ENCODE assay signal across 24 cellular contexts in the genomic region with DNA sequence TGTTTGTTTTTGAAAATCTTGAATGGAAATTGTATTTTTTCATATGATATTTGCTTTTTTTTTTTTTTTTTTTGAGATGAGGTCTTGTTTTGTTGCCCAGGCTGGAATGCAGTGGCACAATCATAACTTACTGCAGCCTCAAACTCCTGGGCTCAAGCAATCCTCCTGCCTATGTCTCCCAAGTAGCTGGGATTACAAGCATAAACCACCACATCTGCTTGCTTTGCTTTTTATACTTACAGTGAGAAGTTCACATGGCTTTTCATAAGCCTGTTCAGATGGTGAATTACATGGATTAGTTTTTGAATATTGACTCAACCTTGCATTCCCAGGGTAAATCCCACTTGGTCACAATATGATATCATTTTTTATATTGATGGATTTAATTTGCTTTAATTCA. TPM values are rescaled to one million over a fixed set of nuclear protein-coding genes. Genes with fewer than 3 reads are reported as not detected.
DNase-seq lines count a peak whose midpoint lies in the region; ATAC-seq and TF ChIP-seq lines count a peak whose summit lies in the region.
"Had no signal": no experiment of that assay in that cellular context is flagged by ENCODE, and none has a peak within 500 bp of the region (broad histone marks: within the 10 kb centered on the region; RNA-seq: fewer than 3 reads in every experiment).

No MANE protein-coding gene starts in this region.

- no peaks in the 10 kb centered on the region for H3K36me3 Mint-ChIP-seq in activated naive CD8-positive, alpha-beta T cell treated with anti-CD3 and anti-CD28 coated beads, Interleukin-2, amount 50 U/mL, for 24 hours (ENCODE audit: low read depth)
- H3K36me3 Mint-ChIP-seq: IgD-negative memory B cell had no signal

- TF ChIP-seq CTCF in choroid plexus epithelial cell (conservative IDR thresholded peaks at IDR 0.05; ENCODE audit: low read depth, low read length), result no peak
- TF ChIP-seq CTCF in fibroblast of villous mesenchyme (IDR thresholded peaks at IDR 0.05; ENCODE audit: insufficient read depth, low read depth, low read length), result no peak

- DNase-seq in NCI-H524 (lab: John Stamatoyannopoulos, UW) (peak; percentile 15 to 72), NCI-H524 treated with DMSO at 0.1 percent for 48 hours (lab: John Stamatoyannopoulos, UW) (no peak), choroid plexus epithelial cell (ENCODE audit: low read depth) (peak; percentile 4), fibroblast of villous mesenchyme (ENCODE audit: low read depth) (peak; percentile 30), GM03348 (ENCODE audit: low spot score) (no peak)
- no peak for DNase-seq in activated naive CD8-positive, alpha-beta T cell treated with anti-CD3 and anti-CD28 coated beads, Interleukin-2, amount 50 U/mL, for 24 hours
- DNase-seq: 8988T, ACHN, DMS79, EL, GDM1, NCI-H1092, NCI-H1417 treated with DMSO at 0.1 percent for 48 hours, NCI-H1694 treated with DMSO at 0.1 percent for 48 hours, NCI-H2081, NCI-H2227 treated with DMSO at 0.1 percent for 48 hours, NCI-H748 treated with DMSO at 0.1 percent for 48 hours, SHP77 treated with DMSO at 0.1 percent for 48 hours had no signal

- H3K4me3 ChIP-seq in choroid plexus epithelial cell (ENCODE audit: low read depth, low read length) (no peak overlapping the region), fibroblast of villous mesenchyme (ENCODE audit: low read depth, low read length) (no peak overlapping the region)

- H3K27me3 Mint-ChIP-seq in activated naive CD8-positive, alpha-beta T cell treated with anti-CD3 and anti-CD28 coated beads, Interleukin-2, amount 50 U/mL, for 24 hours, result peaks cover 6% of the 10 kb centered on the region

- H3K27ac Mint-ChIP-seq in activated naive CD8-positive, alpha-beta T cell treated with anti-CD3 and anti-CD28 coated beads, Interleukin-2, amount 50 U/mL, for 24 hours, result no peak overlapping the region
- H3K27ac Mint-ChIP-seq: IgD-negative memory B cell had no signal

- ATAC-seq in GM21526 (IDR thresholded peaks at IDR 0.05; ENCODE audit: low FRiP score, unreplicated experiment) (no peak), HG03565 (IDR thresholded peaks at IDR 0.05; ENCODE audit: unreplicated experiment) (no peak)
- no peak for ATAC-seq in activated naive CD8-positive, alpha-beta T cell treated with anti-CD3 and anti-CD28 coated beads, Interleukin-2, amount 50 U/mL, for 24 hours
- ATAC-seq: HCT116, Panc1 had no signal

- H3K9me3 Mint-ChIP-seq in activated naive CD8-positive, alpha-beta T cell treated with anti-CD3 and anti-CD28 coated beads, Interleukin-2, amount 50 U/mL, for 24 hours, result no peaks in the 10 kb centered on the region
- H3K9me3 Mint-ChIP-seq: IgD-negative memory B cell had no signal

- no peak overlapping the region for H3K4me3 Mint-ChIP-seq in activated naive CD8-positive, alpha-beta T cell treated with anti-CD3 and anti-CD28 coated beads, Interleukin-2, amount 50 U/mL, for 24 hours
- H3K4me3 Mint-ChIP-seq: IgD-negative memory B cell had no signal

- H3K4me1 Mint-ChIP-seq in activated naive CD8-positive, alpha-beta T cell treated with anti-CD3 and anti-CD28 coated beads, Interleukin-2, amount 50 U/mL, for 24 hours, result no peaks in the 10 kb centered on the region

RNA-seq across cellular contexts. Expression of a gene that starts 22.0 kb away (rescaled TPM):
- total RNA-seq in fibroblast of villous mesenchyme, result under 0.01 TPM in 1 of 2 replicates, not detected in the other
- total RNA-seq: NCI-H460 had no signal

RNA-seq across cellular contexts. Expression of a gene that starts 22.7 kb away (rescaled TPM):
- total RNA-seq in fibroblast of villous mesenchyme, result 324 and 431 TPM in 2 replicates

Comparison
In these comparisons a context has a peak if more than half of its experiments do, and no peak if none do; other contexts are left out.
1. DNase-seq: peak in NCI-H524 (2 of 2), choroid plexus epithelial cell (single experiment) and fibroblast of villous mesenchyme (single experiment); none in NCI-H524 treated with DMSO at 0.1 percent for 48 hours (single experiment), GM03348 (single experiment) and activated naive CD8-positive, alpha-beta T cell treated with anti-CD3 and anti-CD28 coated beads, Interleukin-2, amount 50 U/mL, for 24 hours (single experiment).